ENCODE assay signal across 19 cellular contexts in the genomic region with DNA sequence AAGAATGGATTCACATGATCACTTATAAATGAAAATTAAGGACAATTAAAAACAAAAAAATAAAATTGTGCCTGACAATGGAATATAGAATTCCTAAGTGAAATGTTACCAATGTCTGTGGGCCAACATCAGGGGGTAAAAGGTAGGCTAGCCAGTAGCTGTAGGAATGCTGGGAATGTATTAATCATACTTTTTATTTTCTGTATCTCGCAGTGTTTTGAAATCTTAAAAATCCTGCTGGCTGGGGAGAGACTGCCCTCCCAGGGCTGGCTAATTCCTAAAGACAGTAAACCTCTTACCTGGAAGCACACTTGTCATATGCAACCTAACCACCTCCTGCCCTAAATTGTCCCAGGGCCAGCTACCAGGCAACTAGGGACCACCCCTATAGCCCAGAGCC.
DNase-seq lines count a peak whose midpoint lies in the region; FAIRE-seq and TF ChIP-seq lines count a peak whose summit lies in the region.
"Had no signal": no experiment of that assay in that cellular context is flagged by ENCODE, and none has a peak within 500 bp of the region (broad histone marks: within the 10 kb centered on the region; RNA-seq: fewer than 3 reads in every experiment).

No MANE protein-coding gene starts in this region.

- peak; percentile 64 for DNase-seq in GM03348 (ENCODE audit: low spot score)
- DNase-seq in astrocyte (ENCODE audit: low read depth): peak; percentile 34
- DNase-seq in kidney tubule cell (ENCODE audit: low spot score): peak; percentile 51
- DNase-seq in SKM-1 treated with dmso at 0.1 percent for 144 hours (lab: John Stamatoyannopoulos, UW; ENCODE audit: unreplicated experiment): no peak
- DNase-seq in CD8-positive, alpha-beta memory T cell: no peak
- no peak for DNase-seq in SW480 (ENCODE audit: low spot score)
- DNase-seq in NCI-H1694 treated with DMSO at 0.1 percent for 48 hours (lab: John Stamatoyannopoulos, UW): no peak
- DNase-seq: activated gamma-delta T cell treated with Interleukin-2 at 50 U/mL for 16 hours, BE2C, caudate nucleus, gastrocnemius medialis, H7, mammary epithelial cell, NCI-H1105, upper lobe of right lung had no signal

- H4K20me1 ChIP-seq in astrocyte (ENCODE audit: insufficient read depth, low read length): peaks cover 9% of the 10 kb centered on the region

- H3K27ac ChIP-seq in ACC112 (ENCODE audit: low read depth, low read length): peak overlapping the region; percentile 66
- H3K27ac ChIP-seq in astrocyte (ENCODE audit: low read depth, low read length): peak overlapping the region; percentile 67
- H3K27ac ChIP-seq in CD8-positive, alpha-beta memory T cell (ENCODE audit: low read depth, low read length): no peak overlapping the region
- H3K27ac ChIP-seq: gastrocnemius medialis, neutrophil, upper lobe of right lung, VCaP had no signal

- peak overlapping the region; percentile 49 for H3K9ac ChIP-seq in astrocyte (ENCODE audit: low read length)

- POLR2A ChIA-PET in CD8-positive, alpha-beta memory T cell (lab: Charles Lee): no interaction called here

- TF ChIP-seq CTCF in astrocyte (IDR thresholded peaks at IDR 0.05; ENCODE audit: insufficient read depth, low read depth, low read length): no peak

- CTCF ChIA-PET in CD8-positive, alpha-beta memory T cell (lab: Charles Lee): no interaction called here

- H3K36me3 Mint-ChIP-seq in astrocyte (ENCODE audit: low read depth, unreplicated experiment): peaks cover 24% of the 10 kb centered on the region
- H3K36me3 Mint-ChIP-seq in CD8-positive, alpha-beta memory T cell: peaks cover 0 to 90% (median 15%) of the 10 kb centered on the region in 3 donors

- H3K36me3 ChIP-seq in ACC112 (ENCODE audit: insufficient read depth, low read length): peaks cover 32% of the 10 kb centered on the region
- peaks cover 29% of the 10 kb centered on the region for H3K36me3 ChIP-seq in astrocyte (ENCODE audit: insufficient read depth, low read length)
- H3K36me3 ChIP-seq in CD8-positive, alpha-beta memory T cell (ENCODE audit: insufficient read depth, low read length): peaks cover 47% of the 10 kb centered on the region

- H3K79me2 ChIP-seq in ACC112 (ENCODE audit: control insufficient read depth, insufficient read depth, low read length, unreplicated experiment) (no peaks in the 10 kb centered on the region), astrocyte (ENCODE audit: insufficient read depth, low read length) (no peaks in the 10 kb centered on the region)

- peak overlapping the region; percentile 94 for H3K27ac Mint-ChIP-seq in astrocyte (ENCODE audit: unreplicated experiment)
- H3K27ac Mint-ChIP-seq in CD8-positive, alpha-beta memory T cell: peak overlapping the region in 3 of 8 donors; percentile 13 to 71 (median 56)

- no peak for FAIRE-seq in astrocyte (lab: Jason Lieb, UNC)
- FAIRE-seq: endometrium had no signal

- H3K4me1 ChIP-seq in ACC112 (ENCODE audit: control insufficient read depth, insufficient read depth, low read length, unreplicated experiment) (peaks cover 29% of the 10 kb centered on the region), astrocyte (ENCODE audit: insufficient read depth, low read length) (peaks cover 20% of the 10 kb centered on the region)
- H3K4me1 ChIP-seq in CD8-positive, alpha-beta memory T cell (ENCODE audit: insufficient read depth, low read length): no peaks in the 10 kb centered on the region
- H3K4me1 ChIP-seq: BE2C, upper lobe of right lung had no signal

- H2AFZ ChIP-seq in ACC112 (ENCODE audit: low read length, unreplicated experiment) (no peak overlapping the region), astrocyte (ENCODE audit: low read depth, low read length) (no peak overlapping the region)

- peaks cover 30% of the 10 kb centered on the region for H3K4me1 Mint-ChIP-seq in astrocyte (ENCODE audit: low read depth, unreplicated experiment)
- no peaks in the 10 kb centered on the region for H3K4me1 Mint-ChIP-seq in CD8-positive, alpha-beta memory T cell

- H3K4me2 ChIP-seq in astrocyte (ENCODE audit: low read length): peak overlapping the region; percentile 63

- no peaks in the 10 kb centered on the region for H3K27me3 Mint-ChIP-seq in astrocyte (ENCODE audit: low read depth, unreplicated experiment)
- no peaks in the 10 kb centered on the region for H3K27me3 Mint-ChIP-seq in CD8-positive, alpha-beta memory T cell

- H3K4me3 ChIP-seq in ACC112 (ENCODE audit: low read depth, low read length): no peak overlapping the region
- no peak overlapping the region for H3K4me3 ChIP-seq in astrocyte (ENCODE audit: insufficient read depth, low read depth, low read length)
- no peak overlapping the region for H3K4me3 ChIP-seq in CD8-positive, alpha-beta memory T cell (ENCODE audit: low read length)
- H3K4me3 ChIP-seq: gastrocnemius medialis, upper lobe of right lung had no signal

- H3K27me3 ChIP-seq in ACC112 (ENCODE audit: insufficient read depth, low read length): no peaks in the 10 kb centered on the region
- H3K27me3 ChIP-seq in astrocyte (ENCODE audit: insufficient read depth, low read length): no peaks in the 10 kb centered on the region
- no peaks in the 10 kb centered on the region for H3K27me3 ChIP-seq in CD8-positive, alpha-beta memory T cell (ENCODE audit: insufficient read depth, low read length, poor library complexity, severe bottlenecking)
- H3K27me3 ChIP-seq: BE2C, gastrocnemius medialis, neutrophil, upper lobe of right lung had no signal

- no peaks in the 10 kb centered on the region for H3K9me3 Mint-ChIP-seq in astrocyte (ENCODE audit: unreplicated experiment)
- H3K9me3 Mint-ChIP-seq in CD8-positive, alpha-beta memory T cell: no peaks in the 10 kb centered on the region

- no peak overlapping the region for H3K4me3 Mint-ChIP-seq in astrocyte (ENCODE audit: unreplicated experiment)
- H3K4me3 Mint-ChIP-seq in CD8-positive, alpha-beta memory T cell: no peak overlapping the region

- no peaks in the 10 kb centered on the region for H3K9me3 ChIP-seq in astrocyte (ENCODE audit: insufficient read depth, low read depth, low read length)
- no peaks in the 10 kb centered on the region for H3K9me3 ChIP-seq in CD8-positive, alpha-beta memory T cell (ENCODE audit: low read length)
- H3K9me3 ChIP-seq: BE2C, gastrocnemius medialis, neutrophil, upper lobe of right lung had no signal

Comparison
In these comparisons a context has a peak if more than half of its experiments do, and no peak if none do; other contexts are left out.
1. DNase-seq: peak in GM03348 (single experiment), astrocyte (single experiment) and kidney tubule cell (single experiment); none in SKM-1 treated with dmso at 0.1 percent for 144 hours (single experiment), CD8-positive, alpha-beta memory T cell (0 of 5), SW480 (single experiment) and NCI-H1694 treated with DMSO at 0.1 percent for 48 hours (single experiment).